26 cellular contexts compared by ENCODE assay signal in the genomic region with DNA sequence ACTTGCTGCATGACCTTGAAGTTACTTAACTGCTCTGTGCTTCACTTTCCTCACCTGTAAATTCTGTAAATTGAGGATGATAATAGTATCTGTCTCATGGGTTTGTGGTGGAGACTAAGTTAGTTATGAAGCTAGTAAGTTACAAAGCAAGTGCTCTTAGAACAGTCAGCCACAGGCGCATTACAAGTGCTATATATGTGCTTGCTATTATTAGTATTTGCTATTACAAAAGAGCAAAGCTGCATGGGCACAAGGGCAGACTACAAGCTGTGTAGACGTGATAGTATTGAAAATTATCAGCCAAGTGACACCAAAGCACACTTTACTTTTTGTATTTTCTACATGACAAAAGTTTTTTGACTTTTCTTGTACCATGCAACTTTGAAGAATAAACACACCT.
"Had no signal": no experiment of that assay in that cellular context is flagged by ENCODE, and none has a peak within 500 bp of the region (broad histone marks: within the 10 kb centered on the region; RNA-seq: fewer than 3 reads in every experiment).

No MANE protein-coding gene starts in this region.

- H3K4me3 Mint-ChIP-seq: mesothelial cell of epicardium; naive thymus-derived CD4-positive, alpha-beta T cell; natural killer cell treated with Interleukin-12 subunit alpha and Interleukin-12 subunit beta and Interleukin-15 and Interleukin-18, amount 100 ng/mL, for 72 hours; stimulated activated effector memory CD8-positive, alpha-beta T cell treated with anti-CD3 and anti-CD28 coated beads, Interleukin-12 subunit alpha, Interleukin-12 subunit beta, amount 100 ng/mL, for 72 hours; stimulated activated naive CD8-positive, alpha-beta T cell treated with anti-CD3 and anti-CD28 coated beads, Interleukin-15, Interleukin-2, amounts not matched to agents 100 ng/mL and 50 ng/mL, for 24 hours had no signal

- H3K27ac ChIP-seq: ovary, right lobe of liver, skin epidermis, suprapubic skin, thoracic aorta, tibial artery, upper lobe of right lung had no signal

- H3K4me3 ChIP-seq: lung, ovary, right lobe of liver, skin epidermis, suprapubic skin, thoracic aorta, tibial artery, upper lobe of right lung had no signal

- H3K27ac Mint-ChIP-seq: mesothelial cell of epicardium; naive thymus-derived CD4-positive, alpha-beta T cell; natural killer cell treated with Interleukin-12 subunit alpha and Interleukin-12 subunit beta and Interleukin-15 and Interleukin-18, amount 100 ng/mL, for 72 hours; progenitor cell of endocrine pancreas; stimulated activated effector memory CD8-positive, alpha-beta T cell treated with anti-CD3 and anti-CD28 coated beads, Interleukin-12 subunit alpha, Interleukin-12 subunit beta, amount 100 ng/mL, for 72 hours; stimulated activated naive CD8-positive, alpha-beta T cell treated with anti-CD3 and anti-CD28 coated beads, Interleukin-15, Interleukin-2, amounts not matched to agents 100 ng/mL and 50 ng/mL, for 24 hours had no signal

- H3K4me1 Mint-ChIP-seq: naive thymus-derived CD4-positive, alpha-beta T cell; stimulated activated effector memory CD8-positive, alpha-beta T cell treated with anti-CD3 and anti-CD28 coated beads, Interleukin-12 subunit alpha, Interleukin-12 subunit beta, amount 100 ng/mL, for 72 hours had no signal

- H3K27me3 Mint-ChIP-seq: stimulated activated naive CD8-positive, alpha-beta T cell treated with anti-CD3 and anti-CD28 coated beads, Interleukin-15, Interleukin-2, amounts not matched to agents 100 ng/mL and 50 ng/mL, for 24 hours had no signal

- H3K9me3 ChIP-seq: ovary, right lobe of liver, suprapubic skin, thoracic aorta, tibial artery, upper lobe of right lung had no signal

- H3K4me1 ChIP-seq: right lobe of liver, suprapubic skin, tibial artery, upper lobe of right lung had no signal

- H3K36me3 ChIP-seq: ovary, right lobe of liver, suprapubic skin, thoracic aorta, tibial artery, upper lobe of right lung had no signal

- H3K27me3 ChIP-seq: ovary, right lobe of liver, tibial artery, upper lobe of right lung had no signal

- H3K9me3 Mint-ChIP-seq: mesothelial cell of epicardium; natural killer cell treated with Interleukin-12 subunit alpha and Interleukin-12 subunit beta and Interleukin-15 and Interleukin-18, amount 100 ng/mL, for 72 hours; stimulated activated effector memory CD8-positive, alpha-beta T cell treated with anti-CD3 and anti-CD28 coated beads, Interleukin-12 subunit alpha, Interleukin-12 subunit beta, amount 100 ng/mL, for 72 hours; stimulated activated naive CD8-positive, alpha-beta T cell treated with anti-CD3 and anti-CD28 coated beads, Interleukin-15, Interleukin-2, amounts not matched to agents 100 ng/mL and 50 ng/mL, for 24 hours had no signal

- ATAC-seq: left lobe of liver; naive thymus-derived CD4-positive, alpha-beta T cell; natural killer cell treated with Interleukin-12 subunit alpha and Interleukin-12 subunit beta and Interleukin-15 and Interleukin-18, amount 100 ng/mL, for 72 hours; right lobe of liver; stimulated activated effector memory CD8-positive, alpha-beta T cell treated with anti-CD3 and anti-CD28 coated beads, Interleukin-12 subunit alpha, Interleukin-12 subunit beta, amount 100 ng/mL, for 72 hours; upper lobe of right lung had no signal

- H3K36me3 Mint-ChIP-seq: mesothelial cell of epicardium; naive thymus-derived CD4-positive, alpha-beta T cell; natural killer cell treated with Interleukin-12 subunit alpha and Interleukin-12 subunit beta and Interleukin-15 and Interleukin-18, amount 100 ng/mL, for 72 hours; stimulated activated effector memory CD8-positive, alpha-beta T cell treated with anti-CD3 and anti-CD28 coated beads, Interleukin-12 subunit alpha, Interleukin-12 subunit beta, amount 100 ng/mL, for 72 hours had no signal

- DNase-seq: hippocampal formation; kidney glomerular epithelial cell; left cardiac atrium; mesendoderm; naive thymus-derived CD4-positive, alpha-beta T cell; ovary; retina; right lobe of liver; stimulated activated CD4-positive, alpha-beta T cell treated with anti-CD3 and anti-CD28 coated beads, Interleukin-12 subunit alpha, Interleukin-12 subunit beta, amount 100 ng/mL, for 4 hours; stimulated activated CD4-positive, alpha-beta T cell treated with anti-CD3 and anti-CD28 coated beads, Interleukin-15, amount 100 ng/mL, for 24 hours; stimulated activated CD4-positive, alpha-beta T cell treated with anti-CD3 and anti-CD28 coated beads, Interleukin-2, amount 100 ng/mL, for 24 hours; stimulated activated CD4-positive, alpha-beta T cell treated with anti-CD3 and anti-CD28 coated beads, Interleukin-4, amount 100 ng/mL, for 1 hour; stimulated activated naive CD4-positive, alpha-beta T cell; tibial artery; trophoblast cell; upper lobe of right lung had no signal
